ENCODE assay signal across 16 cellular contexts in genomic region chr6:127768745-127769144, GRCh38.
DNase-seq lines count a peak whose midpoint lies in the region; ATAC-seq, FAIRE-seq and TF ChIP-seq lines count a peak whose summit lies in the region.
"Had no signal": no experiment of that assay in that cellular context is flagged by ENCODE, and none has a peak within 500 bp of the region (broad histone marks: within the 10 kb centered on the region; RNA-seq: fewer than 3 reads in every experiment).

No MANE protein-coding gene starts in this region.

- no peak for TF ChIP-seq CTCF in HepG2 (CRISPR knock-in tag; IDR thresholded peaks at IDR 0.05)
- TF ChIP-seq CTCF in right lobe of liver (IDR thresholded peaks at IDR 0.05): no peak
- no peak for TF ChIP-seq CTCF in keratinocyte (optimal IDR thresholded peaks at IDR 0.05 in 1 of 3, IDR thresholded peaks at IDR 0.05 in 1 of 3, conservative IDR thresholded peaks at IDR 0.05 in 1 of 3; ENCODE audit: extremely low read depth in 1 of 3, insufficient read depth in 2 of 3, low read length in 3 of 3)
- TF ChIP-seq CTCF in heart left ventricle (IDR thresholded peaks at IDR 0.05): no peak

- H3K4me1 ChIP-seq in HepG2 (ENCODE audit: insufficient read depth, low read length): no peaks in the 10 kb centered on the region
- H3K4me1 ChIP-seq in right lobe of liver: no peaks in the 10 kb centered on the region
- no peaks in the 10 kb centered on the region for H3K4me1 ChIP-seq in keratinocyte (ENCODE audit: control insufficient read depth, extremely low read depth, insufficient read depth, low read length)
- H3K4me1 ChIP-seq in heart left ventricle: no peaks in the 10 kb centered on the region

- H3K9me3 Mint-ChIP-seq in activated T-cell treated with anti-CD3 and anti-CD28 coated beads, Interleukin-2, amount 50 U/mL, for 24 hours: peaks cover 8% of the 10 kb centered on the region
- H3K9me3 Mint-ChIP-seq: HFFc6 had no signal

- DNase-seq in HepG2 (ENCODE audit: low spot score): no peak
- DNase-seq in right lobe of liver: no peak
- DNase-seq in NCI-H82 treated with DMSO at 0.1 percent for 48 hours (lab: John Stamatoyannopoulos, UW; ENCODE audit: unreplicated experiment): peak; percentile 3
- DNase-seq in keratinocyte (ENCODE audit: low read depth, low spot score): no peak
- no peak for DNase-seq in hypothalamus (lab: John Stamatoyannopoulos, UW)
- DNase-seq in heart left ventricle: no peak
- no peak for DNase-seq in activated T-cell treated with anti-CD3 and anti-CD28 coated beads, Interleukin-2, amount 50 U/mL, for 24 hours
- DNase-seq: C1 segment of cervical spinal cord; CD4-positive, alpha-beta memory T cell; COR-L47; GF-D8; HCEC 1CT; HFFc6 had no signal

- H3K9ac ChIP-seq in HepG2 (ENCODE audit: insufficient read depth, low read depth, low read length) (no peak overlapping the region), keratinocyte (ENCODE audit: control insufficient read depth, extremely low read depth, insufficient read depth, low read length) (no peak overlapping the region)

- H3K9me3 ChIP-seq in HepG2 (ENCODE audit: low read length): no peaks in the 10 kb centered on the region
- H3K9me3 ChIP-seq in right lobe of liver: no peaks in the 10 kb centered on the region
- no peaks in the 10 kb centered on the region for H3K9me3 ChIP-seq in keratinocyte (ENCODE audit: control insufficient read depth, low read depth, low read length)
- peaks cover 0 to 7% (median 0%) of the 10 kb centered on the region in 12 donors for H3K9me3 ChIP-seq in heart left ventricle

- H3K27ac Mint-ChIP-seq in activated T-cell treated with anti-CD3 and anti-CD28 coated beads, Interleukin-2, amount 50 U/mL, for 24 hours: no peak overlapping the region
- H3K27ac Mint-ChIP-seq: B cell, HFFc6 had no signal

- H2AFZ ChIP-seq in HepG2 (ENCODE audit: low read length) (no peak overlapping the region), keratinocyte (ENCODE audit: control insufficient read depth, low read length) (no peak overlapping the region)

- H4K20me1 ChIP-seq in HepG2 (ENCODE audit: insufficient read depth, low read length) (no peaks in the 10 kb centered on the region), keratinocyte (ENCODE audit: control insufficient read depth, extremely low read depth, insufficient read depth, low read length) (no peaks in the 10 kb centered on the region)

- 5% methylated on average over 4 of the region's 4 CpGs for WGBS in HepG2 (ENCODE audit: low lambda C conversion rate)
- WGBS in right lobe of liver (ENCODE audit: insufficient coverage, low coverage, low lambda C conversion rate, missing lambda C conversion rate): 17% methylated on average over 4 of the region's 4 CpGs
- WGBS in heart left ventricle, 4 donors: 49 to 67% (median 62%) methylated on average over 4 of the region's 4 CpGs

- TF ChIP-seq RAD21 in HepG2 (CRISPR knock-in tag; IDR thresholded peaks at IDR 0.05): no peak

- peaks cover 65% of the 10 kb centered on the region for H3K4me1 Mint-ChIP-seq in activated T-cell treated with anti-CD3 and anti-CD28 coated beads, Interleukin-2, amount 50 U/mL, for 24 hours (ENCODE audit: low read depth)
- H3K4me1 Mint-ChIP-seq: B cell had no signal

- H3K4me3 Mint-ChIP-seq in activated T-cell treated with anti-CD3 and anti-CD28 coated beads, Interleukin-2, amount 50 U/mL, for 24 hours: no peak overlapping the region
- H3K4me3 Mint-ChIP-seq: B cell; CD4-positive, alpha-beta memory T cell; HFFc6 had no signal

- no peaks in the 10 kb centered on the region for H3K27me3 ChIP-seq in HepG2 (ENCODE audit: control insufficient read depth in 1 of 2, insufficient read depth in 2 of 2, low read length in 2 of 2)
- H3K27me3 ChIP-seq in right lobe of liver: no peaks in the 10 kb centered on the region
- H3K27me3 ChIP-seq in keratinocyte (ENCODE audit: control insufficient read depth, extremely low read depth, insufficient read depth, low read length): no peaks in the 10 kb centered on the region
- no peaks in the 10 kb centered on the region for H3K27me3 ChIP-seq in heart left ventricle

- CTCF ChIA-PET in HepG2 (lab: Yijun Ruan, JAX; ENCODE audit: low intra/inter-chr PET ratio, low total read pairs): no interaction called here

- H3K36me3 ChIP-seq in HepG2 (replicated peaks in 1 of 2; ENCODE audit: control insufficient read depth in 1 of 2, insufficient read depth in 2 of 2, low read length in 2 of 2): no peaks in the 10 kb centered on the region
- no peaks in the 10 kb centered on the region for H3K36me3 ChIP-seq in right lobe of liver
- H3K36me3 ChIP-seq in keratinocyte (ENCODE audit: control insufficient read depth in 2 of 2, extremely low read depth in 1 of 2, insufficient read depth in 2 of 2, low read length in 2 of 2): no peaks in the 10 kb centered on the region
- H3K36me3 ChIP-seq in heart left ventricle: no peaks in the 10 kb centered on the region

- ATAC-seq in HepG2: peak; percentile 63
- no peak for ATAC-seq in right lobe of liver
- no peak for ATAC-seq in heart left ventricle

- BruUV-seq in HepG2 (replicated peaks; lab: Mats Ljungman, UMichigan): no TSS peak

- POLR2A ChIA-PET in HepG2 (lab: Yijun Ruan, JAX): no interaction called here

- FAIRE-seq in HepG2 (lab: Jason Lieb, UNC) (no peak), keratinocyte (lab: Jason Lieb, UNC) (peak; percentile 9)
- FAIRE-seq: A204.1 had no signal

- H3K79me2 ChIP-seq in HepG2 (ENCODE audit: insufficient read depth, low read length) (no peaks in the 10 kb centered on the region), keratinocyte (ENCODE audit: control insufficient read depth, insufficient read depth, low read length) (no peaks in the 10 kb centered on the region)

- no peaks in the 10 kb centered on the region for H3K9me1 ChIP-seq in keratinocyte (ENCODE audit: control insufficient read depth, extremely low read depth, insufficient read depth, low read length)

- TF ChIP-seq EP300 in HepG2 (IDR thresholded peaks at IDR 0.05; ENCODE audit: low read depth in 2 of 2, low read length in 2 of 2): peak in 1 of 2 experiments; percentile 20; a peak in 1 of 4 replicates
- no peak for TF ChIP-seq EP300 in HepG2 (CRISPR knock-in tag; IDR thresholded peaks at IDR 0.05; ENCODE audit: borderline replicate concordance)

- intact Hi-C loops in HepG2 (cut with micrococcal nuclease; ENCODE audit: unreplicated experiment): no loop called here
- intact Hi-C loops in right lobe of liver (cut with DNase I): no loop called here
- intact Hi-C loops in heart left ventricle (cut with DNase I): no loop called here

- TF ChIP-seq POLR2A in HepG2 (IDR thresholded peaks at IDR 0.05; ENCODE audit: insufficient read depth in 1 of 2, low read depth in 2 of 2, low read length in 2 of 2) (no peak), right lobe of liver (IDR thresholded peaks at IDR 0.05) (no peak), heart left ventricle (IDR thresholded peaks at IDR 0.05) (no peak)

- H3K27ac ChIP-seq in HepG2 (ENCODE audit: extremely low read length, insufficient read depth, low read length) (no peak overlapping the region), right lobe of liver (no peak overlapping the region), keratinocyte (ENCODE audit: control insufficient read depth, insufficient read depth, low read length) (no peak overlapping the region), heart left ventricle (no peak overlapping the region)
- H3K27ac ChIP-seq: HL-60 had no signal

- H3K4me2 ChIP-seq in HepG2 (ENCODE audit: low read depth, low read length): no peak overlapping the region
- no peak overlapping the region for H3K4me2 ChIP-seq in keratinocyte (ENCODE audit: control insufficient read depth, extremely low read depth, insufficient read depth, low read depth, low read length)

- in situ Hi-C loops in HepG2 (cut with HindIII; ENCODE audit: extremely low pct_ligation_motif_present, low pct_unique_long_range_greater_than_20kb): no loop called here

- H3K4me3 ChIP-seq in HepG2 (replicated peaks in 1 of 3; ENCODE audit: insufficient read depth in 1 of 3, low read depth in 2 of 3, low read length in 3 of 3) (no peak overlapping the region; a peak in 1 of 6 replicates), right lobe of liver (no peak overlapping the region), keratinocyte (ENCODE audit: control insufficient read depth in 2 of 3, extremely low read depth in 1 of 3, insufficient read depth in 2 of 3, low read depth in 1 of 3, low read length in 3 of 3) (no peak overlapping the region), heart left ventricle (no peak overlapping the region)

- H3K27me3 Mint-ChIP-seq in activated T-cell treated with anti-CD3 and anti-CD28 coated beads, Interleukin-2, amount 50 U/mL, for 24 hours: no peaks in the 10 kb centered on the region
- H3K27me3 Mint-ChIP-seq: B cell; CD4-positive, alpha-beta memory T cell had no signal

- dilution Hi-C loops in keratinocyte (cut with MboI; ENCODE audit: extremely low pct_ligation_motif_present, low sequenced_read_pairs): no loop called here

- peaks cover 37% of the 10 kb centered on the region for H3K36me3 Mint-ChIP-seq in activated T-cell treated with anti-CD3 and anti-CD28 coated beads, Interleukin-2, amount 50 U/mL, for 24 hours (ENCODE audit: low read depth)

TF ChIP-seq in HepG2, 621 proteins besides CTCF, POLR2A, EP300 and RAD21 (continues in another document):
- TF ChIP-seq PAXIP1 (CRISPR knock-in tag; conservative IDR thresholded peaks at IDR 0.05) (peak; percentile 43; the same call in 1 of the 2 replicates), ZNF761 (CRISPR knock-in tag; conservative IDR thresholded peaks at IDR 0.05) (no peak), FOXA3 (CRISPR knock-in tag; IDR thresholded peaks at IDR 0.05) (0 out of 2 replicates have a peak, but pooled peaks have one; percentile 19)
